In the genomic region with DNA sequence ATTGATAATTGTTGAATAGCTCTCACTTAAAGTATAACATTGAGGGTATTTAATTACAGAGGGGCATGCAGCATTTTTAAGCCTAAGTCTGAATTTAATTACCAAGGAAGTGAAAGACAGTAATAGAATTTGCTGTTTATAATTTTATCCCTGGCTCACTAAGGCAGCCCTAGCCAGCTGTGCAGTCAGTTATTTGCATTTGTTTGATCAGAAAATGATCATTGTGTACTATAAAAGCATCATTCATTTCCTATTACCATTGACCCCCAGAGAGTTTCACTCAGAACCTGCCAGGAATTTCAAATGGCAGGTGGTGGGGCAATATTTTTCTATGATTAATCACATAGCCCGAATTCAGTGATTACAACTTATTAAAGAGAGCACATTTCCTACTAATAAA, we compare ENCODE assay signal across 1 cellular context.
TF ChIP-seq lines count a peak whose summit lies in the region.

No MANE protein-coding gene starts in this region.

TF ChIP-seq in HepG2, 621 proteins besides CTCF, POLR2A, EP300 and RAD21 (continued from another document):
- TF ChIP-seq, protein P1, sequence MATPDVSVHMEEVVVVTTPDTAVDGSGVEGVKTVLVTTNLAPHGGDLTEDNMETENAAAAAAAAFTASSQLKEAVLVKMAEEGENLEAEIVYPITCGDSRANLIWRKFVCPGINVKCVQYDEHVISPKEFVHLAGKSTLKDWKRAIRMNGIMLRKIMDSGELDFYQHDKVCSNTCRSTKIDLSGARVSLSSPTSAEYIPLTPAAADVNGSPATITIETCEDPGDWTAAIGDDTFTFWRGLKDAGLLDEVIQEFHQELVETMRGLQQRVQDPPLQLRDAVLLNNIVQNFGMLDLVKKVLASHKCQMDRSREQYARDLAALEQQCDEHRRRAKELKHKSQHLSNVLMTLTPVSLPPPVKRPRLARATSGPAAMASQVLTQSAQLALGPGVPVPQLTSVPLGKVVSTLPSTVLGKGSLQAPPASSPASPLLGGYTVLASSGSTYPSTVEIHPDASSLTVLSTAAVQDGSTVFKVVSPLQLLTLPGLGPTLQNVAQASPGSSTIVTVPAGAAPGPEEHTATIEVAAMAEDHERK (CRISPR knock-in tag; IDR thresholded peaks at IDR 0.05; ENCODE audit: low read depth), result no peak
- TF ChIP-seq ZNF552 (CRISPR knock-in tag; IDR thresholded peaks at IDR 0.05; ENCODE audit: borderline replicate concordance), result no peak
- no peak for TF ChIP-seq MIER2 (CRISPR knock-in tag; IDR thresholded peaks at IDR 0.05)
- no peak for TF ChIP-seq HOXD1 (CRISPR knock-in tag; IDR thresholded peaks at IDR 0.05)
- no peak for TF ChIP-seq BRD4 (CRISPR knock-in tag; IDR thresholded peaks at IDR 0.05)
- TF ChIP-seq, protein P2, sequence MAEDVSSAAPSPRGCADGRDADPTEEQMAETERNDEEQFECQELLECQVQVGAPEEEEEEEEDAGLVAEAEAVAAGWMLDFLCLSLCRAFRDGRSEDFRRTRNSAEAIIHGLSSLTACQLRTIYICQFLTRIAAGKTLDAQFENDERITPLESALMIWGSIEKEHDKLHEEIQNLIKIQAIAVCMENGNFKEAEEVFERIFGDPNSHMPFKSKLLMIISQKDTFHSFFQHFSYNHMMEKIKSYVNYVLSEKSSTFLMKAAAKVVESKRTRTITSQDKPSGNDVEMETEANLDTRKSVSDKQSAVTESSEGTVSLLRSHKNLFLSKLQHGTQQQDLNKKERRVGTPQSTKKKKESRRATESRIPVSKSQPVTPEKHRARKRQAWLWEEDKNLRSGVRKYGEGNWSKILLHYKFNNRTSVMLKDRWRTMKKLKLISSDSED (CRISPR knock-in tag; IDR thresholded peaks at IDR 0.05), result no peak
- TF ChIP-seq HNRNPUL1 (IDR thresholded peaks at IDR 0.05; ENCODE audit: low read depth, low read length), result no peak
- no peak for TF ChIP-seq ZNF143 (CRISPR knock-in tag; IDR thresholded peaks at IDR 0.05)
- TF ChIP-seq ZBTB38 (CRISPR knock-in tag; IDR thresholded peaks at IDR 0.05), result no peak
- TF ChIP-seq ZNF562 (CRISPR knock-in tag; IDR thresholded peaks at IDR 0.05; ENCODE audit: borderline replicate concordance), result no peak
- no peak for TF ChIP-seq MXI1 (IDR thresholded peaks at IDR 0.05; ENCODE audit: borderline replicate concordance, low read depth, low read length)
- no peak for TF ChIP-seq TBX2 (CRISPR knock-in tag; IDR thresholded peaks at IDR 0.05; ENCODE audit: borderline replicate concordance)
- TF ChIP-seq MEF2D (CRISPR knock-in tag; IDR thresholded peaks at IDR 0.05), result no peak
- TF ChIP-seq ZNF468 (CRISPR knock-in tag; IDR thresholded peaks at IDR 0.05), result no peak
- TF ChIP-seq, protein P3, sequence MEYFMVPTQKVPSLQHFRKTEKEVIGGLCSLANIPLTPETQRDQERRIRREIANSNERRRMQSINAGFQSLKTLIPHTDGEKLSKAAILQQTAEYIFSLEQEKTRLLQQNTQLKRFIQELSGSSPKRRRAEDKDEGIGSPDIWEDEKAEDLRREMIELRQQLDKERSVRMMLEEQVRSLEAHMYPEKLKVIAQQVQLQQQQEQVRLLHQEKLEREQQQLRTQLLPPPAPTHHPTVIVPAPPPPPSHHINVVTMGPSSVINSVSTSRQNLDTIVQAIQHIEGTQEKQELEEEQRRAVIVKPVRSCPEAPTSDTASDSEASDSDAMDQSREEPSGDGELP (IDR thresholded peaks at IDR 0.05; ENCODE audit: borderline replicate concordance, low read depth), result no peak
- TF ChIP-seq ZFP82 (CRISPR knock-in tag; IDR thresholded peaks at IDR 0.05; ENCODE audit: borderline replicate concordance), result no peak
- TF ChIP-seq, protein P4, sequence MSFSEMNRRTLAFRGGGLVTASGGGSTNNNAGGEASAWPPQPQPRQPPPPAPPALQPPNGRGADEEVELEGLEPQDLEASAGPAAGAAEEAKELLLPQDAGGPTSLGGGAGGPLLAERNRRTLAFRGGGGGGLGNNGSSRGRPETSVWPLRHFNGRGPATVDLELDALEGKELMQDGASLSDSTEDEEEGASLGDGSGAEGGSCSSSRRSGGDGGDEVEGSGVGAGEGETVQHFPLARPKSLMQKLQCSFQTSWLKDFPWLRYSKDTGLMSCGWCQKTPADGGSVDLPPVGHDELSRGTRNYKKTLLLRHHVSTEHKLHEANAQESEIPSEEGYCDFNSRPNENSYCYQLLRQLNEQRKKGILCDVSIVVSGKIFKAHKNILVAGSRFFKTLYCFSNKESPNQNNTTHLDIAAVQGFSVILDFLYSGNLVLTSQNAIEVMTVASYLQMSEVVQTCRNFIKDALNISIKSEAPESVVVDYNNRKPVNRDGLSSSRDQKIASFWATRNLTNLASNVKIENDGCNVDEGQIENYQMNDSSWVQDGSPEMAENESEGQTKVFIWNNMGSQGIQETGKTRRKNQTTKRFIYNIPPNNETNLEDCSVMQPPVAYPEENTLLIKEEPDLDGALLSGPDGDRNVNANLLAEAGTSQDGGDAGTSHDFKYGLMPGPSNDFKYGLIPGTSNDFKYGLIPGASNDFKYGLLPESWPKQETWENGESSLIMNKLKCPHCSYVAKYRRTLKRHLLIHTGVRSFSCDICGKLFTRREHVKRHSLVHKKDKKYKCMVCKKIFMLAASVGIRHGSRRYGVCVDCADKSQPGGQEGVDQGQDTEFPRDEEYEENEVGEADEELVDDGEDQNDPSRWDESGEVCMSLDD (CRISPR knock-in tag; IDR thresholded peaks at IDR 0.05; ENCODE audit: borderline replicate concordance), result no peak
